ENCODE assay signal across 8 cellular contexts in the genomic region with DNA sequence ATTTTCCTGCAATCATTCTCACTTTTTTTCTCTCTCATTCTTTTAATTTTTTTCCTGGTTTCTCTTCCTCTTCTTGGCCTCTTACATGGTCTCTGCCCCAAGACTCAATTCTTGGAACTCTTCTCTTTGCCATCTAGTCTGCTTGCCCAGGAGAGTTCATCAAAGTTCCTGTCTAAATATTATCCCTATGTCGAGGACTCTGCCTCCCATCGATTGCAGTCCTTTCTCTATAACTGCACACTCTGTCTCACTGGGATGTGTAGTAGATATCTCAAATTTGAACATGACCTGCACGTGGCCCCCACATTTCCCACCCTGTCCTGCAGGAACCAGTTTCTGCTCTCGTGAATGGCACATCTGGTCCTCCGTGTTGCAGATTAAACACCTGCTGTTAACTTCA.
"Had no signal": no experiment of that assay in that cellular context is flagged by ENCODE, and none has a peak within 500 bp of the region (broad histone marks: within the 10 kb centered on the region; RNA-seq: fewer than 3 reads in every experiment).

No MANE protein-coding gene starts in this region.

- H3K4me3 ChIP-seq: HAP-1, K562 had no signal

- H3K27ac Mint-ChIP-seq: HFFc6 had no signal

- ATAC-seq: HCT116, K562 had no signal

- H3K36me3 ChIP-seq: HAP-1 had no signal

- DNase-seq: GOT3, H7, HFFc6, KG1 had no signal

- FAIRE-seq: HTR-8/SVneo, K562 had no signal

- H3K4me1 ChIP-seq: HAP-1 had no signal
